Comparison of ENCODE assay signal across 8 cellular contexts in the genomic region with DNA sequence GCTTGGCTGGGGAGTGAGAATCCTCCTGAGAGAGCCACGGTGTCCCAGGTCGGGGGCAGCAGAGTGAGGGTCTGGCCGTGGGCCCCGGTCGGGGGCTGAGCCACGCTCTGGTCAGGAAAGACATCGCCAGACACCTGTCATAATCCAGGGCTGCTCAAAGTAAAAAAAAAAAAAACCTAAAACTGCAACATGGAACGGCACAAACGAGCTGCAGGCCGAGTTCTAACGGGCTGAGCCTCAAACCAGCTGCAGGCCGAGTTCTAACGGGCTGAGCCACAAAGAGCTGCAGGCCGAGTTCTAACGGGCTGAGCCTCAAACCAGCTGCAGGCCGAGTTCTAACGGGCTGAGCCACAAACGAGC. TPM values are rescaled to one million over a fixed set of nuclear protein-coding genes. Genes with fewer than 3 reads are reported as not detected.
A peak's percentile ranks its signal among the peaks of the same experiment; 100 is the strongest.
DNase-seq lines count a peak whose midpoint lies in the region; TF ChIP-seq lines count a peak whose summit lies in the region.
"Not testable (repeated sequence)": the region's sequence is repeated elsewhere in the genome, so short reads cannot be mapped to it uniquely, and the experiment has no call there.

No MANE protein-coding gene starts in this region.

- H3K4me1 ChIP-seq in Loucy (ENCODE audit: insufficient read depth, low read length, poor library complexity, severe bottlenecking) (peaks cover 40% of the 10 kb centered on the region), osteoblast (ENCODE audit: insufficient read depth, low read length) (peaks cover 37% of the 10 kb centered on the region)

- H3K27ac Mint-ChIP-seq in CD14-positive monocyte = peak overlapping the region in 4 of 7 donors; percentile 58 to 87 (median 74)
- peak overlapping the region; percentile 92 for H3K27ac Mint-ChIP-seq in T-helper 2 cell treated with Interferon-gamma antibody and Interleukin-4, amounts not matched to agents 5 μg/mL and 100 μg/mL, for 36 hours
- peak overlapping the region; percentile 68 for H3K27ac Mint-ChIP-seq in activated T-helper 2 cell treated with anti-CD3 and anti-CD28 coated beads, Interferon-gamma antibody, Interleukin-2, Interleukin-4, amounts not matched to agents 10 μg/mL and 5 μg/mL and 100 μg/mL, durations not matched to agents 14 hours and 24 hours and 36 hours
- peak overlapping the region; percentile 60 for H3K27ac Mint-ChIP-seq in dendritic cell treated with granulocyte-macrophage colony-stimulating factor and Interleukin-4, amounts not matched to agents 40 ng/mL and 50 ng/mL, for 4 days
- H3K27ac Mint-ChIP-seq in immature natural killer cell = peak overlapping the region; percentile 98 to 100 (median 98)
- peak overlapping the region; percentile 70 for H3K27ac Mint-ChIP-seq in stimulated activated naive CD8-positive, alpha-beta T cell treated with anti-CD3 and anti-CD28 coated beads, Interleukin-15, Interleukin-2, amounts not matched to agents 100 ng/mL and 50 ng/mL, for 24 hours

- not testable (repeated sequence) for H3K9me3 Mint-ChIP-seq in CD14-positive monocyte; T-helper 2 cell treated with Interferon-gamma antibody and Interleukin-4, amounts not matched to agents 5 μg/mL and 100 μg/mL, for 36 hours; activated T-helper 2 cell treated with anti-CD3 and anti-CD28 coated beads, Interferon-gamma antibody, Interleukin-2, Interleukin-4, amounts not matched to agents 10 μg/mL and 5 μg/mL and 100 μg/mL, durations not matched to agents 14 hours and 24 hours and 36 hours; dendritic cell treated with granulocyte-macrophage colony-stimulating factor and Interleukin-4, amounts not matched to agents 40 ng/mL and 50 ng/mL, for 4 days; immature natural killer cell; stimulated activated naive CD8-positive, alpha-beta T cell treated with anti-CD3 and anti-CD28 coated beads, Interleukin-15, Interleukin-2, amounts not matched to agents 100 ng/mL and 50 ng/mL, for 24 hours

- not testable (repeated sequence) for H3K27me3 Mint-ChIP-seq in CD14-positive monocyte (ENCODE audit: low read depth in 3 of 3); T-helper 2 cell treated with Interferon-gamma antibody and Interleukin-4, amounts not matched to agents 5 μg/mL and 100 μg/mL, for 36 hours (ENCODE audit: low read depth); activated T-helper 2 cell treated with anti-CD3 and anti-CD28 coated beads, Interferon-gamma antibody, Interleukin-2, Interleukin-4, amounts not matched to agents 10 μg/mL and 5 μg/mL and 100 μg/mL, durations not matched to agents 14 hours and 24 hours and 36 hours (ENCODE audit: low read depth); dendritic cell treated with granulocyte-macrophage colony-stimulating factor and Interleukin-4, amounts not matched to agents 40 ng/mL and 50 ng/mL, for 4 days; stimulated activated naive CD8-positive, alpha-beta T cell treated with anti-CD3 and anti-CD28 coated beads, Interleukin-15, Interleukin-2, amounts not matched to agents 100 ng/mL and 50 ng/mL, for 24 hours
- H3K27me3 Mint-ChIP-seq in immature natural killer cell (ENCODE audit: low read depth in 3 of 3) = peaks cover 58 to 78% (median 67%) of the 10 kb centered on the region in 3 donors

- TF ChIP-seq CTCF in CD14-positive monocyte (IDR thresholded peaks at IDR 0.05) = peak; percentile 19
- not testable (repeated sequence) for TF ChIP-seq CTCF in Loucy (conservative IDR thresholded peaks at IDR 0.05; ENCODE audit: low read length); osteoblast (IDR thresholded peaks at IDR 0.05; ENCODE audit: extremely low read depth, low read depth, low read length)

- peak overlapping the region; percentile 65 for H3K4me2 ChIP-seq in Loucy (ENCODE audit: low read depth, low read length, poor library complexity, severe bottlenecking)
- not testable (repeated sequence) for H3K4me2 ChIP-seq in osteoblast (ENCODE audit: insufficient read depth, low read length)

- peak overlapping the region; percentile 62 for H3K4me3 ChIP-seq in Loucy (ENCODE audit: low read length, poor library complexity, severe bottlenecking)
- not testable (repeated sequence) for H3K4me3 ChIP-seq in osteoblast (ENCODE audit: insufficient read depth, low read length)

- DNase-seq in CD14-positive monocyte (ENCODE audit: low spot score); T-helper 2 cell treated with Interferon-gamma antibody and Interleukin-4, amounts not matched to agents 5 μg/mL and 100 μg/mL, for 36 hours (ENCODE audit: low spot score); activated T-helper 2 cell treated with anti-CD3 and anti-CD28 coated beads, Interferon-gamma antibody, Interleukin-2, Interleukin-4, amounts not matched to agents 10 μg/mL and 5 μg/mL and 100 μg/mL, durations not matched to agents 14 hours and 24 hours and 36 hours (ENCODE audit: low spot score); immature natural killer cell; osteoblast (ENCODE audit: insufficient read length, low spot score, missing footprints): not testable (repeated sequence)

- H3K36me3 Mint-ChIP-seq in CD14-positive monocyte = peaks cover 45 to 60% of the 10 kb centered on the region in 2 donors
- peaks cover 41% of the 10 kb centered on the region for H3K36me3 Mint-ChIP-seq in T-helper 2 cell treated with Interferon-gamma antibody and Interleukin-4, amounts not matched to agents 5 μg/mL and 100 μg/mL, for 36 hours (ENCODE audit: low read depth)
- H3K36me3 Mint-ChIP-seq in activated T-helper 2 cell treated with anti-CD3 and anti-CD28 coated beads, Interferon-gamma antibody, Interleukin-2, Interleukin-4, amounts not matched to agents 10 μg/mL and 5 μg/mL and 100 μg/mL, durations not matched to agents 14 hours and 24 hours and 36 hours (ENCODE audit: low read depth) = peaks cover 14% of the 10 kb centered on the region
- H3K36me3 Mint-ChIP-seq in dendritic cell treated with granulocyte-macrophage colony-stimulating factor and Interleukin-4, amounts not matched to agents 40 ng/mL and 50 ng/mL, for 4 days (ENCODE audit: low read depth) = peaks cover 40% of the 10 kb centered on the region
- H3K36me3 Mint-ChIP-seq in immature natural killer cell = peaks cover 14 to 35% (median 22%) of the 10 kb centered on the region in 3 donors
- H3K36me3 Mint-ChIP-seq in stimulated activated naive CD8-positive, alpha-beta T cell treated with anti-CD3 and anti-CD28 coated beads, Interleukin-15, Interleukin-2, amounts not matched to agents 100 ng/mL and 50 ng/mL, for 24 hours (ENCODE audit: low read depth) = peaks cover 28% of the 10 kb centered on the region

- not testable (repeated sequence) for H3K9me2 ChIP-seq in Loucy (replicated peaks; ENCODE audit: low read depth, low read length)

- H3F3A ChIP-seq in Loucy (ENCODE audit: low read depth) = not testable (repeated sequence)

- H3K27me3 ChIP-seq in Loucy (ENCODE audit: insufficient read depth, low read length, poor library complexity, severe bottlenecking); osteoblast (ENCODE audit: insufficient read depth, low read length): not testable (repeated sequence)

- peak overlapping the region; percentile 33 for H3K27ac ChIP-seq in osteoblast (ENCODE audit: low read depth, low read length)

- not testable (repeated sequence) for H3K9me3 ChIP-seq in Loucy (ENCODE audit: insufficient read depth, low read depth, low read length); osteoblast (ENCODE audit: low read depth, low read length)

- intact Hi-C loops in CD14-positive monocyte (cut with micrococcal nuclease) = loop anchor here (2.0 to 10.0 kb wide), 3 partner anchors 46 to 156 kb away; no protein-coding TSS in a partner anchor
- intact Hi-C loops in activated T-helper 2 cell treated with anti-CD3 and anti-CD28 coated beads, Interferon-gamma antibody, Interleukin-2, Interleukin-4, amounts not matched to agents 10 μg/mL and 5 μg/mL and 100 μg/mL, durations not matched to agents 14 hours and 24 hours and 36 hours (cut with micrococcal nuclease) = loop anchor here (5.0 kb wide), 2 partner anchors 36 to 44 kb away; no protein-coding TSS in a partner anchor
- intact Hi-C loops in dendritic cell treated with granulocyte-macrophage colony-stimulating factor and Interleukin-4, amounts not matched to agents 40 ng/mL and 50 ng/mL, for 4 days (cut with micrococcal nuclease) = not testable (repeated sequence)

- peak overlapping the region; percentile 49 for H3K9ac ChIP-seq in Loucy (ENCODE audit: low read depth, low read length, poor library complexity, severe bottlenecking)

- not testable (repeated sequence) for H2AFZ ChIP-seq in Loucy (ENCODE audit: low read length); osteoblast (ENCODE audit: low read length)

- peaks cover 13% of the 10 kb centered on the region; the same call in 1 of the 2 replicates for H3K36me3 ChIP-seq in Loucy (ENCODE audit: insufficient read depth, low read length)
- H3K36me3 ChIP-seq in osteoblast (ENCODE audit: insufficient read depth, low read length) = not testable (repeated sequence)

- H3K4me3 Mint-ChIP-seq in CD14-positive monocyte = peak overlapping the region; percentile 34 to 84
- peak overlapping the region; percentile 86 for H3K4me3 Mint-ChIP-seq in T-helper 2 cell treated with Interferon-gamma antibody and Interleukin-4, amounts not matched to agents 5 μg/mL and 100 μg/mL, for 36 hours
- H3K4me3 Mint-ChIP-seq in activated T-helper 2 cell treated with anti-CD3 and anti-CD28 coated beads, Interferon-gamma antibody, Interleukin-2, Interleukin-4, amounts not matched to agents 10 μg/mL and 5 μg/mL and 100 μg/mL, durations not matched to agents 14 hours and 24 hours and 36 hours (ENCODE audit: low read depth) = peak overlapping the region; percentile 54
- not testable (repeated sequence) for H3K4me3 Mint-ChIP-seq in dendritic cell treated with granulocyte-macrophage colony-stimulating factor and Interleukin-4, amounts not matched to agents 40 ng/mL and 50 ng/mL, for 4 days
- peak overlapping the region; percentile 84 to 92 (median 89) for H3K4me3 Mint-ChIP-seq in immature natural killer cell
- H3K4me3 Mint-ChIP-seq in stimulated activated naive CD8-positive, alpha-beta T cell treated with anti-CD3 and anti-CD28 coated beads, Interleukin-15, Interleukin-2, amounts not matched to agents 100 ng/mL and 50 ng/mL, for 24 hours = peak overlapping the region; percentile 72

- H4K20me1 ChIP-seq in Loucy (ENCODE audit: insufficient read depth, low read length, poor library complexity, severe bottlenecking) (peaks cover 27% of the 10 kb centered on the region), osteoblast (ENCODE audit: insufficient read depth, low read length) (peaks cover 37% of the 10 kb centered on the region)

- peaks cover 90% of the 10 kb centered on the region for H3K79me2 ChIP-seq in Loucy (ENCODE audit: insufficient read depth, low read length)
- peaks cover 95% of the 10 kb centered on the region for H3K79me2 ChIP-seq in osteoblast (ENCODE audit: insufficient read depth, low read length)

- H3K4me1 Mint-ChIP-seq in CD14-positive monocyte (peaks cover 47% of the 10 kb centered on the region), immature natural killer cell (peaks cover 84 to 91% of the 10 kb centered on the region in 2 donors)
- H3K4me1 Mint-ChIP-seq in T-helper 2 cell treated with Interferon-gamma antibody and Interleukin-4, amounts not matched to agents 5 μg/mL and 100 μg/mL, for 36 hours (ENCODE audit: low read depth) = peaks cover 31% of the 10 kb centered on the region
- peaks cover 37% of the 10 kb centered on the region for H3K4me1 Mint-ChIP-seq in activated T-helper 2 cell treated with anti-CD3 and anti-CD28 coated beads, Interferon-gamma antibody, Interleukin-2, Interleukin-4, amounts not matched to agents 10 μg/mL and 5 μg/mL and 100 μg/mL, durations not matched to agents 14 hours and 24 hours and 36 hours (ENCODE audit: low read depth)
- H3K4me1 Mint-ChIP-seq in dendritic cell treated with granulocyte-macrophage colony-stimulating factor and Interleukin-4, amounts not matched to agents 40 ng/mL and 50 ng/mL, for 4 days (ENCODE audit: low read depth) = peaks cover 72% of the 10 kb centered on the region
- H3K4me1 Mint-ChIP-seq in stimulated activated naive CD8-positive, alpha-beta T cell treated with anti-CD3 and anti-CD28 coated beads, Interleukin-15, Interleukin-2, amounts not matched to agents 100 ng/mL and 50 ng/mL, for 24 hours (ENCODE audit: low read depth) = peaks cover 81% of the 10 kb centered on the region

RNA-seq across cellular contexts. Expression of a gene that starts 21.6 kb away (rescaled TPM):
- polyA plus RNA-seq in CD14-positive monocyte (10 to 100 TPM in 1 of 2 donors, 1 to 10 TPM in 1; 9.0 to 16.6 TPM), immature natural killer cell (100 to 1,000 TPM in 1 of 3 donors, 10 to 100 TPM in 2; 37.4 to 153 (median 64.8) TPM)
- total RNA-seq in activated T-helper 2 cell treated with anti-CD3 and anti-CD28 coated beads, Interferon-gamma antibody, Interleukin-2, Interleukin-4, amounts not matched to agents 10 μg/mL and 5 μg/mL and 100 μg/mL, durations not matched to agents 14 hours and 24 hours and 36 hours = 13.7 and 13.9 TPM in 2 replicates
- total RNA-seq in osteoblast = 40.7 and 41.3 TPM in 2 replicates
